ENCODE assay signal across 21 cellular contexts in the genomic region with DNA sequence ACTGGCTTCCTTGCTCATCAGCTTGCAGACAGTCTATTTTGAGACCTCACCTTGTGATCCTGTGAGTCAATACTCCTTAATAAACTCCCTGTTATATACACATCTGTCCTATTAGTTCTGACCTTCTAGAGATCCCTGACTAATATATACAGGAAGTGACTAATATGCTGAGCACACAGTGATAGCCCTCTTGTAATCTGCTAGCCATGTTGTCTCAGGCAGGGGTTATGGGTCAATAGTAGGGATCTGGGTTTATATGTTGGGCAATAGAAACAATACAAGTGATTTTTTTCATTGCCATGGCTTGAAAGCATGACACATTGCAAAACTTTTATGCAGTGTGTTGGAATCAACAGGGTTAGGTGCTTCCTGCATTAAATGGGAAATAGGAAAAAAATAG.
A peak's percentile ranks its signal among the peaks of the same experiment; 100 is the strongest.
DNase-seq lines count a peak whose midpoint lies in the region; ATAC-seq and TF ChIP-seq lines count a peak whose summit lies in the region.
"Had no signal": no experiment of that assay in that cellular context is flagged by ENCODE, and none has a peak within 500 bp of the region (broad histone marks: within the 10 kb centered on the region; RNA-seq: fewer than 3 reads in every experiment).

No MANE protein-coding gene starts in this region.

- H3K27me3 Mint-ChIP-seq in activated naive CD8-positive, alpha-beta T cell treated with anti-CD3 and anti-CD28 coated beads, Interleukin-2, amount 50 U/mL, for 24 hours: no peaks in the 10 kb centered on the region
- H3K27me3 Mint-ChIP-seq: activated CD4-positive, alpha-beta T cell treated with anti-CD3 and anti-CD28 coated beads, Interleukin-2, amount 10 ng/mL, durations not matched to agents 7 days and 5 days; natural killer cell treated with Interleukin-12 subunit alpha and Interleukin-12 subunit beta and Interleukin-15 and Interleukin-18, amount 100 ng/mL, for 72 hours had no signal

- no peak overlapping the region for H3K4me3 ChIP-seq in fibroblast of the aortic adventitia (ENCODE audit: low read depth, low read length)
- H3K4me3 ChIP-seq: colonic mucosa, tibial artery had no signal

- no peak for ATAC-seq in Right ventricle myocardium superior (ENCODE audit: poor library complexity)
- ATAC-seq in activated naive CD8-positive, alpha-beta T cell treated with anti-CD3 and anti-CD28 coated beads, Interleukin-2, amount 50 U/mL, for 24 hours: no peak
- ATAC-seq: natural killer cell treated with Interleukin-12 subunit alpha and Interleukin-12 subunit beta and Interleukin-15 and Interleukin-18, amount 100 ng/mL, for 72 hours had no signal

- H3K4me3 Mint-ChIP-seq in activated naive CD8-positive, alpha-beta T cell treated with anti-CD3 and anti-CD28 coated beads, Interleukin-2, amount 50 U/mL, for 24 hours: no peak overlapping the region
- H3K4me3 Mint-ChIP-seq: activated CD4-positive, alpha-beta T cell treated with anti-CD3 and anti-CD28 coated beads, Interleukin-2, amount 10 ng/mL, durations not matched to agents 7 days and 5 days; CD14-positive monocyte; natural killer cell treated with Interleukin-12 subunit alpha and Interleukin-12 subunit beta and Interleukin-15 and Interleukin-18, amount 100 ng/mL, for 72 hours had no signal

- in situ Hi-C loops in SK-MEL-5 (cut with HindIII; ENCODE audit: low pct_unique_long_range_greater_than_20kb, low sequenced_read_pairs): no loop called here

- DNase-seq in HCEC 1CT: peak; percentile 88
- peak; percentile 6 for DNase-seq in SK-MEL-5 (ENCODE audit: low read depth, low spot score)
- DNase-seq in fibroblast of the aortic adventitia (ENCODE audit: low read depth): peak; percentile 33
- DNase-seq in stromal cell of bone marrow (ENCODE audit: low read depth): peak; percentile 27
- DNase-seq in Right ventricle myocardium superior: no peak
- DNase-seq in activated naive CD8-positive, alpha-beta T cell treated with anti-CD3 and anti-CD28 coated beads, Interleukin-2, amount 50 U/mL, for 24 hours: no peak
- no peak for DNase-seq in NCI-H2107 (lab: John Stamatoyannopoulos, UW)
- DNase-seq: activated CD4-positive, alpha-beta T cell treated with anti-CD3 and anti-CD28 coated beads, Interleukin-2, amount 10 ng/mL, durations not matched to agents 7 days and 5 days; activated CD8-positive, alpha-beta memory T cell treated with anti-CD3 and anti-CD28 coated beads, Interleukin-2, amount 50 U/mL, for 48 hours; activated gamma-delta T cell treated with Interleukin-2 at 50 U/mL for 16 hours; aorta; colonic mucosa; DMS79 treated with DMSO at 0.1 percent for 48 hours; islet precursor cell; mesendoderm; NCI-H2081; NCI-H510A treated with DMSO at 0.1 percent for 48 hours; stimulated activated CD4-positive, alpha-beta T cell treated with anti-CD3 and anti-CD28 coated beads, Interleukin-12 subunit alpha, Interleukin-12 subunit beta, amount 100 ng/mL, for 4 hours; tibial artery had no signal

- H3K36me3 Mint-ChIP-seq in activated naive CD8-positive, alpha-beta T cell treated with anti-CD3 and anti-CD28 coated beads, Interleukin-2, amount 50 U/mL, for 24 hours (ENCODE audit: low read depth): no peaks in the 10 kb centered on the region
- H3K36me3 Mint-ChIP-seq: CD14-positive monocyte; natural killer cell treated with Interleukin-12 subunit alpha and Interleukin-12 subunit beta and Interleukin-15 and Interleukin-18, amount 100 ng/mL, for 72 hours had no signal

- H3K4me1 Mint-ChIP-seq in activated naive CD8-positive, alpha-beta T cell treated with anti-CD3 and anti-CD28 coated beads, Interleukin-2, amount 50 U/mL, for 24 hours: no peaks in the 10 kb centered on the region
- H3K4me1 Mint-ChIP-seq: activated CD4-positive, alpha-beta T cell treated with anti-CD3 and anti-CD28 coated beads, Interleukin-2, amount 10 ng/mL, durations not matched to agents 7 days and 5 days; CD14-positive monocyte had no signal

- intact Hi-C loops in Right ventricle myocardium superior (cut with DNase I): no loop called here

- peaks cover 8% of the 10 kb centered on the region for H3K9me3 Mint-ChIP-seq in activated naive CD8-positive, alpha-beta T cell treated with anti-CD3 and anti-CD28 coated beads, Interleukin-2, amount 50 U/mL, for 24 hours

- no peak overlapping the region for H3K27ac Mint-ChIP-seq in activated naive CD8-positive, alpha-beta T cell treated with anti-CD3 and anti-CD28 coated beads, Interleukin-2, amount 50 U/mL, for 24 hours
- H3K27ac Mint-ChIP-seq: activated CD4-positive, alpha-beta T cell treated with anti-CD3 and anti-CD28 coated beads, Interleukin-2, amount 10 ng/mL, durations not matched to agents 7 days and 5 days; CD14-positive monocyte; natural killer cell treated with Interleukin-12 subunit alpha and Interleukin-12 subunit beta and Interleukin-15 and Interleukin-18, amount 100 ng/mL, for 72 hours had no signal

- TF ChIP-seq CTCF in fibroblast of the aortic adventitia (IDR thresholded peaks at IDR 0.05; ENCODE audit: insufficient read depth, low read length): no peak

Comparison
In these comparisons a context has a peak if more than half of its experiments do, and no peak if none do; other contexts are left out.
1. DNase-seq: peak in HCEC 1CT (single experiment), SK-MEL-5 (single experiment), fibroblast of the aortic adventitia (single experiment) and stromal cell of bone marrow (single experiment); none in Right ventricle myocardium superior (single experiment), activated naive CD8-positive, alpha-beta T cell treated with anti-CD3 and anti-CD28 coated beads, Interleukin-2, amount 50 U/mL, for 24 hours (single experiment) and NCI-H2107 (single experiment).